1 cellular context compared by ENCODE assay signal in genomic region chr12:6635856-6636521, GRCh38.
TF ChIP-seq lines count a peak whose summit lies in the region.

Gene LPAR5 (minus strand): TSS chr12:6635959. CDS start chr12:6621248, 14,711 bp downstream.

TF ChIP-seq in K562, 482 proteins besides CTCF, POLR2A, EP300 and RAD21 (continued from another document and continues in another):
- TF ChIP-seq, protein P1, sequence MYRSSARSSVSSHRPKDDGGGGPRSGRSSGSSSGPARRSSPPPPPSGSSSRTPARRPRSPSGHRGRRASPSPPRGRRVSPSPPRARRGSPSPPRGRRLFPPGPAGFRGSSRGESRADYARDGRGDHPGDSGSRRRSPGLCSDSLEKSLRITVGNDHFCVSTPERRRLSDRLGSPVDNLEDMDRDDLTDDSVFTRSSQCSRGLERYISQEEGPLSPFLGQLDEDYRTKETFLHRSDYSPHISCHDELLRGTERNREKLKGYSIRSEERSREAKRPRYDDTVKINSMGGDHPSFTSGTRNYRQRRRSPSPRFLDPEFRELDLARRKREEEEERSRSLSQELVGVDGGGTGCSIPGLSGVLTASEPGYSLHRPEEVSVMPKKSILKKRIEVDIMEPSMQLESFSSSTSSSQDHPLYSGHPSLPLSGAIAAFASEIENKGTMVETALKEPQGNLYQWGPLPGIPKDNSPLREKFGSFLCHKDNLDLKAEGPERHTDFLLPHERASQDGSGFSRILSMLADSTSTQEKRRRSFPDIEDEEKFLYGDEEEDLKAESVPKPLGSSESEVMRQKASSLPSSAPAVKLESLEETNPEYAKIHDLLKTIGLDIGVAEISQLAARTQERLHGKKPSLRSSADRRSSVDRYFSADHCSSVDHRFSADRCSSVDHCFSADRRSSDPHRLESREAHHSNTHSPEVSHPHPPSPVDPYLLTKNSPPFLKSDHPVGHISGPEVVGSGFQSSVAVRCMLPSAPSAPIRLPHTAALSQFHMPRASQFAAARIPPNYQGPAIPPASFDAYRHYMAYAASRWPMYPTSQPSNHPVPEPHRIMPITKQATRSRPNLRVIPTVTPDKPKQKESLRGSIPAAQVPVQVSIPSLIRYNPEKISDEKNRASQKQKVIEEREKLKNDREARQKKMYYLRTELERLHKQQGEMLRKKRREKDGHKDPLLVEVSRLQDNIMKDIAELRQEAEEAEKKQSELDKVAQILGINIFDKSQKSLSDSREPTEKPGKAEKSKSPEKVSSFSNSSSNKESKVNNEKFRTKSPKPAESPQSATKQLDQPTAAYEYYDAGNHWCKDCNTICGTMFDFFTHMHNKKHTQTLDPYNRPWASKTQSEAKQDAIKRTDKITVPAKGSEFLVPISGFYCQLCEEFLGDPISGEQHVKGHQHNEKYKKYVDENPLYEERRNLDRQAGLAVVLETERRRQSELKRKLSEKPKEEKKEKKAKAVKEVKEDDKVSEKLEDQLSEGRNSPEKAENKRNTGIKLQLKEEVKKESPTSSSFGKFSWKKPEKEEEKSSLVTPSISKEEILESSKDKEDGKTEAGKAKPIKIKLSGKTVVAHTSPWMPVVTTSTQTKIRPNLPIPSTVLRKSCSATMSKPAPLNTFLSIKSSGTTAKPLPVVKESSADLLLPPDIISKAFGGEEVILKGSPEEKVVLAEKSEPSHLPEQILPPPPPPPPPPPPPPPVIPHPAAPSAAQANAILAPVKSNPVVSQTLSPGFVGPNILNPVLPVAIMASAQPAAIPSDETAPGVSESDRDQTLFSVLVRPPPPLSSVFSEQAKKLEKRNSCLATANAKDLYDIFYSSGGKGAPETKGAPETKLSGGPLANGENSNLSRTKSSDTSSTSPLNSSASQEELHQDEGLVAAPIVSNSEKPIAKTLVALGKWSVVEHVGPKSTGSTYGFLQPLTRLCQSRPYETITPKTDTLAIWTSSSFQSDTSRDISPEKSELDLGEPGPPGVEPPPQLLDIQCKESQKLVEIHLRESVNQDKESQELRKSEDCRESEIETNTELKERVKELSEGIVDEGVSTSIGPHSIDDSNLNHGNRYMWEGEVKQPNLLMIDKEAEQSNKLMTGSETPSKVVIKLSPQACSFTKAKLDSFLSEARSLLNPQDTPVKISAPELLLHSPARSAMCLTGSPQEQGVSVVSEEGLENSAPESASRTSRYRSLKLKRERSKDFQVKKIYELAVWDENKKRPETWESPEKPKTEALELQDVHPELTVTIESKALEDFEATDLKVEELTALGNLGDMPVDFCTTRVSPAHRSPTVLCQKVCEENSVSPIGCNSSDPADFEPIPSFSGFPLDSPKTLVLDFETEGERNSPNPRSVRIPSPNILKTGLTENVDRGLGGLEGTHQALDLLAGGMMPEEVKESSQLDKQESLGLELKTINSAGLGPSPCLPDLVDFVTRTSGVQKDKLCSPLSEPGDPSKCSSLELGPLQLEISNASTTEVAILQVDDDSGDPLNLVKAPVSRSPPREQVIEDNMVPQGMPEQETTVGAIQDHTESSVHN (IDR thresholded peaks at IDR 0.05; ENCODE audit: borderline replicate concordance in 1 of 2, low read depth in 1 of 2) = no peak
- peak; percentile 51; the same call in 1 of the 2 replicates for TF ChIP-seq MBD2 (IDR thresholded peaks at IDR 0.05; ENCODE audit: borderline replicate concordance, low read depth)
- TF ChIP-seq MIER1 (IDR thresholded peaks at IDR 0.05; ENCODE audit: low read depth) = no peak
- no peak for TF ChIP-seq PHTF2 (CRISPR knock-in tag; IDR thresholded peaks at IDR 0.05)
- no peak for TF ChIP-seq SETDB1 (IDR thresholded peaks at IDR 0.05; ENCODE audit: low read length)
- no peak for TF ChIP-seq ZFP1 (CRISPR knock-in tag; IDR thresholded peaks at IDR 0.05)
- TF ChIP-seq FOXP1 (CRISPR knock-in tag; IDR thresholded peaks at IDR 0.05) = peak; percentile 48; the same call in 1 of the 2 replicates
- TF ChIP-seq ZNF764 (CRISPR knock-in tag; IDR thresholded peaks at IDR 0.05; ENCODE audit: low read depth) = no peak
- TF ChIP-seq NFYB (IDR thresholded peaks at IDR 0.05; ENCODE audit: extremely low read depth, insufficient read length) = no peak
- TF ChIP-seq TBL1XR1 (IDR thresholded peaks at IDR 0.05; ENCODE audit: low read length in 2 of 2) = no peak
- TF ChIP-seq MYC (IDR thresholded peaks at IDR 0.05; ENCODE audit: low read depth, low read length) = peak; percentile 8; the same call in 1 of the 2 replicates
- TF ChIP-seq MYC (CRISPR knock-in tag; IDR thresholded peaks at IDR 0.05; ENCODE audit: borderline replicate concordance, low read depth) = no peak
- TF ChIP-seq GATA2 (CRISPR knock-in tag; IDR thresholded peaks at IDR 0.05) = no peak
- TF ChIP-seq ETV6 (IDR thresholded peaks at IDR 0.05; ENCODE audit: borderline replicate concordance in 1 of 2, low read depth in 2 of 2, low read length in 1 of 2) = no peak
- no peak for TF ChIP-seq ETV6 (CRISPR knock-in tag; IDR thresholded peaks at IDR 0.05; ENCODE audit: borderline replicate concordance)
- TF ChIP-seq ZNF407 (IDR thresholded peaks at IDR 0.05; ENCODE audit: low read depth) = no peak
- TF ChIP-seq ZNF217 (CRISPR knock-in tag; IDR thresholded peaks at IDR 0.05) = no peak
- TF ChIP-seq, protein P2, sequence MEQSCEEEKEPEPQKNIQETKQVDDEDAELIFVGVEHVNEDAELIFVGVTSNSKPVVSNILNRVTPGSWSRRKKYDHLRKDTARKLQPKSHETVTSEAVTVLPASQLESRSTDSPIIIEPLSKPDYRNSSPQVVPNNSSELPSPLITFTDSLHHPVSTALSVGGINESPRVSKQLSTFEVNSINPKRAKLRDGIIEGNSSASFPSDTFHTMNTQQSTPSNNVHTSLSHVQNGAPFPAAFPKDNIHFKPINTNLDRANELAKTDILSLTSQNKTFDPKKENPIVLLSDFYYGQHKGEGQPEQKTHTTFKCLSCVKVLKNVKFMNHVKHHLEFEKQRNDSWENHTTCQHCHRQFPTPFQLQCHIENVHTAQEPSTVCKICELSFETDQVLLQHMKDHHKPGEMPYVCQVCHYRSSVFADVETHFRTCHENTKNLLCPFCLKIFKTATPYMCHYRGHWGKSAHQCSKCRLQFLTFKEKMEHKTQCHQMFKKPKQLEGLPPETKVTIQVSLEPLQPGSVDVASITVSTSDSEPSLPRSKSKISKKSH (CRISPR knock-in tag; IDR thresholded peaks at IDR 0.05) = no peak
- TF ChIP-seq CBX5 (IDR thresholded peaks at IDR 0.05; ENCODE audit: borderline replicate concordance, low read depth) = no peak
- TF ChIP-seq NR3C1 (CRISPR knock-in tag; IDR thresholded peaks at IDR 0.05) = no peak
- no peak; the same call in none of the 2 replicates for TF ChIP-seq SUPT5H (IDR thresholded peaks at IDR 0.05)
- no peak for TF ChIP-seq FOXK2 (conservative IDR thresholded peaks at IDR 0.05 in 1 of 2, IDR thresholded peaks at IDR 0.05 in 1 of 2; ENCODE audit: low read depth in 2 of 2)
- TF ChIP-seq EGR1 (conservative IDR thresholded peaks at IDR 0.05) = no peak
- peak; percentile 38; the same call in 1 of the 2 replicates for TF ChIP-seq EP400 (IDR thresholded peaks at IDR 0.05)
- TF ChIP-seq GATAD2A (IDR thresholded peaks at IDR 0.05) = peak; percentile 73; the same call in 1 of the 2 replicates
- no peak for TF ChIP-seq RB1 (IDR thresholded peaks at IDR 0.05; ENCODE audit: low read depth)
- no peak for TF ChIP-seq SIX5 (IDR thresholded peaks at IDR 0.05; ENCODE audit: borderline replicate concordance in 1 of 2, insufficient read depth in 1 of 2, low read depth in 1 of 2, low read length in 2 of 2)
- no peak for TF ChIP-seq HDAC3 (IDR thresholded peaks at IDR 0.05; ENCODE audit: borderline replicate concordance, partially characterized antibody)
- no peak for TF ChIP-seq XRCC5 (IDR thresholded peaks at IDR 0.05; ENCODE audit: low read depth, low read length)
- no peak for TF ChIP-seq TCF7L2 (IDR thresholded peaks at IDR 0.05; ENCODE audit: low read depth, low read length)
- no peak for TF ChIP-seq FOXO4 (CRISPR knock-in tag; IDR thresholded peaks at IDR 0.05)
- TF ChIP-seq CREB3 (tag; conservative IDR thresholded peaks at IDR 0.05; ENCODE audit: low read depth) = no peak
- 0 out of 2 replicates have a peak, but pooled peaks have one; percentile 32 for TF ChIP-seq TCF7 (IDR thresholded peaks at IDR 0.05; ENCODE audit: borderline replicate concordance)
- no peak for TF ChIP-seq RBM14 (IDR thresholded peaks at IDR 0.05; ENCODE audit: borderline replicate concordance, insufficient read depth, low read depth, low read length)
- no peak for TF ChIP-seq DACH1 (IDR thresholded peaks at IDR 0.05; ENCODE audit: partially characterized antibody)
- TF ChIP-seq, protein P3, sequence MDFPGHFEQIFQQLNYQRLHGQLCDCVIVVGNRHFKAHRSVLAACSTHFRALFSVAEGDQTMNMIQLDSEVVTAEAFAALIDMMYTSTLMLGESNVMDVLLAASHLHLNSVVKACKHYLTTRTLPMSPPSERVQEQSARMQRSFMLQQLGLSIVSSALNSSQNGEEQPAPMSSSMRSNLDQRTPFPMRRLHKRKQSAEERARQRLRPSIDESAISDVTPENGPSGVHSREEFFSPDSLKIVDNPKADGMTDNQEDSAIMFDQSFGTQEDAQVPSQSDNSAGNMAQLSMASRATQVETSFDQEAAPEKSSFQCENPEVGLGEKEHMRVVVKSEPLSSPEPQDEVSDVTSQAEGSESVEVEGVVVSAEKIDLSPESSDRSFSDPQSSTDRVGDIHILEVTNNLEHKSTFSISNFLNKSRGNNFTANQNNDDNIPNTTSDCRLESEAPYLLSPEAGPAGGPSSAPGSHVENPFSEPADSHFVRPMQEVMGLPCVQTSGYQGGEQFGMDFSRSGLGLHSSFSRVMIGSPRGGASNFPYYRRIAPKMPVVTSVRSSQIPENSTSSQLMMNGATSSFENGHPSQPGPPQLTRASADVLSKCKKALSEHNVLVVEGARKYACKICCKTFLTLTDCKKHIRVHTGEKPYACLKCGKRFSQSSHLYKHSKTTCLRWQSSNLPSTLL (IDR thresholded peaks at IDR 0.05) = no peak
- no peak for TF ChIP-seq TCFL5 (CRISPR knock-in tag; conservative IDR thresholded peaks at IDR 0.05)
- no peak; the same call in 1 of the 2 replicates for TF ChIP-seq MTA3 (IDR thresholded peaks at IDR 0.05; ENCODE audit: borderline replicate concordance)
- TF ChIP-seq NONO (IDR thresholded peaks at IDR 0.05; ENCODE audit: low read depth in 2 of 2, low read length in 1 of 2) = no peak
- no peak for TF ChIP-seq ETS2 (tag; IDR thresholded peaks at IDR 0.05; ENCODE audit: borderline replicate concordance, poor library complexity, severe bottlenecking)
- peak in 1 of 2 experiments; percentile 78; a peak in 2 of 4 replicates for TF ChIP-seq RCOR1 (IDR thresholded peaks at IDR 0.05; ENCODE audit: borderline replicate concordance in 1 of 2, low read depth in 2 of 2, low read length in 2 of 2)
